ENCODE assay signal across 1 cellular context in genomic region chr7:105452085-105452484, GRCh38.
TF ChIP-seq lines count a peak whose summit lies in the region.

No MANE protein-coding gene starts in this region.

TF ChIP-seq in GM12878, 131 proteins besides CTCF, POLR2A, EP300 and RAD21 (continued from another document):
- TF ChIP-seq CUX1 (IDR thresholded peaks at IDR 0.05; ENCODE audit: insufficient replicate concordance, low read depth, low read length) (no peak), HDAC6 (IDR thresholded peaks at IDR 0.05; ENCODE audit: unreplicated experiment) (no peak), HCFC1 (IDR thresholded peaks at IDR 0.05; ENCODE audit: low read length) (no peak), TBL1XR1 (IDR thresholded peaks at IDR 0.05; ENCODE audit: low read depth, low read length) (no peak), FOXK2 (IDR thresholded peaks at IDR 0.05) (no peak), CBFB (IDR thresholded peaks at IDR 0.05; ENCODE audit: low read depth) (no peak), POLR2AphosphoS5 (IDR thresholded peaks at IDR 0.05; ENCODE audit: low read length) (no peak), RELA (IDR thresholded peaks at IDR 0.05; ENCODE audit: borderline replicate concordance, partially characterized antibody) (no peak), ZNF592 (IDR thresholded peaks at IDR 0.05) (no peak), ZBED1 (IDR thresholded peaks at IDR 0.05; ENCODE audit: borderline replicate concordance) (no peak), MAX (IDR thresholded peaks at IDR 0.05; ENCODE audit: low read depth, low read length) (no peak), NFIC (IDR thresholded peaks at IDR 0.05; ENCODE audit: low read depth, low read length) (no peak), IRF3 (IDR thresholded peaks at IDR 0.05) (no peak), WRNIP1 (IDR thresholded peaks at IDR 0.05; ENCODE audit: borderline replicate concordance, low read depth, low read length) (no peak), CHD4 (IDR thresholded peaks at IDR 0.05) (no peak)
